ENCODE assay signal across 14 cellular contexts in the genomic region with DNA sequence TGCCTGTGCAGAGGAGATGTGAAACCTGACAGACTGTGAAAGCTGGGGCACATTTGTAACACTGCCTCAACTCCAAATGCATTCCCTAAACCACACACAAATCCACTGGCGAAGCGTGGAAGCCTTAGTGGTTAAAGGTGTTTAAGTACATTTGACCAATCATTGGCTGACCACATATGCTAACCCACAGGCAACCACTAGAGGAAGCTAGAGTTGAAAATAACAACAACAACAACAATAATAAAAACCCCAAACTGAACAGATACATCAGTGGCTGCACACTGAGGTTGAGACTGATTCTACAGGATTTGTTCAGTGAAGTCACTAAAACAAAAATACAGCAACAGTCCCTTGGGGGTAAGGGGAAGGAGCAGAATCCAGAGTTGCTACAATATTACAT.
DNase-seq lines count a peak whose midpoint lies in the region; ATAC-seq and TF ChIP-seq lines count a peak whose summit lies in the region.
"Had no signal": no experiment of that assay in that cellular context is flagged by ENCODE, and none has a peak within 500 bp of the region (broad histone marks: within the 10 kb centered on the region; RNA-seq: fewer than 3 reads in every experiment).

No MANE protein-coding gene starts in this region.

- no peak overlapping the region for H3K27ac Mint-ChIP-seq in activated CD8-positive, alpha-beta memory T cell treated with anti-CD3 and anti-CD28 coated beads, Interleukin-2, amount 10 ng/mL, durations not matched to agents 7 days and 5 days
- H3K27ac Mint-ChIP-seq in progenitor cell of endocrine pancreas = peak overlapping the region; percentile 1

- H3K36me3 Mint-ChIP-seq in activated CD8-positive, alpha-beta memory T cell treated with anti-CD3 and anti-CD28 coated beads, Interleukin-2, amount 10 ng/mL, durations not matched to agents 7 days and 5 days = no peaks in the 10 kb centered on the region
- peaks cover 3% of the 10 kb centered on the region for H3K36me3 Mint-ChIP-seq in progenitor cell of endocrine pancreas (ENCODE audit: insufficient read depth)

- POLR2A ChIA-PET in OCI-LY7 (lab: Charles Lee) = no interaction called here

- TF ChIP-seq EP300 in gastroesophageal sphincter (IDR thresholded peaks at IDR 0.05) = no peak

- H3K27me3 ChIP-seq in dorsolateral prefrontal cortex (no peaks in the 10 kb centered on the region), gastroesophageal sphincter (no peaks in the 10 kb centered on the region)

- CTCF ChIA-PET in activated CD8-positive, alpha-beta memory T cell treated with anti-CD3 and anti-CD28 coated beads, Interleukin-2, amount 10 ng/mL, durations not matched to agents 7 days and 5 days (lab: Charles Lee) = no interaction called here
- CTCF ChIA-PET in OCI-LY7 (lab: Charles Lee; ENCODE audit: unreplicated experiment) = no interaction called here

- H3K4me1 Mint-ChIP-seq in activated CD8-positive, alpha-beta memory T cell treated with anti-CD3 and anti-CD28 coated beads, Interleukin-2, amount 10 ng/mL, durations not matched to agents 7 days and 5 days = no peaks in the 10 kb centered on the region
- peaks cover 11% of the 10 kb centered on the region for H3K4me1 Mint-ChIP-seq in progenitor cell of endocrine pancreas (ENCODE audit: low read depth)

- no peaks in the 10 kb centered on the region for H3K79me2 ChIP-seq in OCI-LY7 (ENCODE audit: insufficient read depth, low read depth, low read length)

- no peak overlapping the region for H3K4me2 ChIP-seq in OCI-LY7 (ENCODE audit: low read length)

- no peak overlapping the region for H3K4me3 Mint-ChIP-seq in activated CD8-positive, alpha-beta memory T cell treated with anti-CD3 and anti-CD28 coated beads, Interleukin-2, amount 10 ng/mL, durations not matched to agents 7 days and 5 days
- no peak overlapping the region for H3K4me3 Mint-ChIP-seq in progenitor cell of endocrine pancreas (ENCODE audit: low read depth)

- no peak for TF ChIP-seq POLR2A in gastroesophageal sphincter (IDR thresholded peaks at IDR 0.05)

- no peak for ATAC-seq in activated CD8-positive, alpha-beta memory T cell treated with anti-CD3 and anti-CD28 coated beads, Interleukin-2, amount 10 ng/mL, durations not matched to agents 7 days and 5 days
- ATAC-seq in gastroesophageal sphincter = no peak

- no peaks in the 10 kb centered on the region for H4K20me1 ChIP-seq in OCI-LY7 (ENCODE audit: insufficient read depth, low read length)

- H3K27ac ChIP-seq in OCI-LY7 (ENCODE audit: low read depth, low read length, poor library complexity, severe bottlenecking) (no peak overlapping the region), dorsolateral prefrontal cortex (peak overlapping the region in 6 of 59 donors; percentile 3 to 49 (median 21)), gastroesophageal sphincter (no peak overlapping the region), coronary artery (no peak overlapping the region)

- H3K27me3 Mint-ChIP-seq in activated CD8-positive, alpha-beta memory T cell treated with anti-CD3 and anti-CD28 coated beads, Interleukin-2, amount 10 ng/mL, durations not matched to agents 7 days and 5 days = peaks cover 8% of the 10 kb centered on the region
- H3K27me3 Mint-ChIP-seq in progenitor cell of endocrine pancreas = no peaks in the 10 kb centered on the region

- H3K9me3 ChIP-seq in OCI-LY7 (ENCODE audit: low read length) (no peaks in the 10 kb centered on the region), gastroesophageal sphincter (peaks cover 0 to 8% (median 0%) of the 10 kb centered on the region in 3 donors)

- intact Hi-C loops in OCI-LY7 (cut with micrococcal nuclease; ENCODE audit: unreplicated experiment) (no loop called here), dorsolateral prefrontal cortex (cut with DNase I) (no loop called here)

- H3K4me1 ChIP-seq in OCI-LY7 (ENCODE audit: insufficient read depth, low read length, poor library complexity, severe bottlenecking) (no peaks in the 10 kb centered on the region), gastroesophageal sphincter (no peaks in the 10 kb centered on the region)

- no TSS peak for BruUV-seq in OCI-LY7 (replicated peaks; lab: Mats Ljungman, UMichigan)

- H3K36me3 ChIP-seq in OCI-LY7 (ENCODE audit: insufficient read depth, low read length) = no peaks in the 10 kb centered on the region
- peaks cover 0 to 9% of the 10 kb centered on the region in 2 donors for H3K36me3 ChIP-seq in gastroesophageal sphincter

- H3K4me3 ChIP-seq in OCI-LY7 (ENCODE audit: low read depth, low read length, poor library complexity, severe bottlenecking) (no peak overlapping the region), dorsolateral prefrontal cortex (no peak overlapping the region), gastroesophageal sphincter (no peak overlapping the region), coronary artery (no peak overlapping the region)

- no peaks in the 10 kb centered on the region for H3K9me2 ChIP-seq in OCI-LY7 (ENCODE audit: insufficient read depth, low read length)

- 50% methylated on average over 2 of the region's 2 CpGs for WGBS in gastroesophageal sphincter (ENCODE audit: low coverage in 1 of 2), 2 donors

- H3K9me3 Mint-ChIP-seq in activated CD8-positive, alpha-beta memory T cell treated with anti-CD3 and anti-CD28 coated beads, Interleukin-2, amount 10 ng/mL, durations not matched to agents 7 days and 5 days (ENCODE audit: low read depth) = no peaks in the 10 kb centered on the region
- H3K9me3 Mint-ChIP-seq in progenitor cell of endocrine pancreas (ENCODE audit: low read depth) = peaks cover 6% of the 10 kb centered on the region

- no peak overlapping the region for H2AFZ ChIP-seq in OCI-LY7 (ENCODE audit: low read length)

- 0 out of 2 replicates have a peak, but pooled peaks have one; percentile 26 for TF ChIP-seq CTCF in OCI-LY7 (conservative IDR thresholded peaks at IDR 0.05; ENCODE audit: low read length)
- TF ChIP-seq CTCF in dorsolateral prefrontal cortex (IDR thresholded peaks at IDR 0.05 in 54 of 56, conservative IDR thresholded peaks at IDR 0.05 in 2 of 56; ENCODE audit: low read depth in 1 of 56, partially characterized antibody in 56 of 56) = peak in 45 of 56 donors; percentile 6 to 53 (median 36)
- TF ChIP-seq CTCF in progenitor cell of endocrine pancreas (IDR thresholded peaks at IDR 0.05; ENCODE audit: unreplicated experiment) = peak; percentile 11
- TF ChIP-seq CTCF in gastroesophageal sphincter (IDR thresholded peaks at IDR 0.05) = no peak
- TF ChIP-seq CTCF in coronary artery (IDR thresholded peaks at IDR 0.05) = no peak

- DNase-seq in activated CD8-positive, alpha-beta memory T cell treated with anti-CD3 and anti-CD28 coated beads, Interleukin-2, amount 10 ng/mL, durations not matched to agents 7 days and 5 days = peak; percentile 19
- DNase-seq in activated CD8-positive, alpha-beta memory T cell treated with anti-CD3 and anti-CD28 coated beads, Interleukin-2, amount 50 U/mL, for 48 hours = no peak
- no peak for DNase-seq in OCI-LY7 (ENCODE audit: low spot score)
- peak in 1 of 10 donors; percentile 15 for DNase-seq in dorsolateral prefrontal cortex
- no peak for DNase-seq in progenitor cell of endocrine pancreas (ENCODE audit: low spot score, unreplicated experiment)
- DNase-seq in DMS153 (lab: John Stamatoyannopoulos, UW) = no peak
- no peak for DNase-seq in coronary artery (ENCODE audit: low spot score)
- DNase-seq: activated CD8-positive, alpha-beta memory T cell treated with anti-CD3 and anti-CD28 coated beads for 24 hours; NCI-H1694; NCI-H526 treated with DMSO at 0.1 percent for 48 hours; occipital lobe; SHP77 treated with DMSO at 0.1 percent for 48 hours; stimulated activated CD4-positive, alpha-beta T cell treated with anti-CD3 and anti-CD28 coated beads, Interleukin-12 subunit alpha, Interleukin-12 subunit beta, amount 100 ng/mL, for 4 hours had no signal

Comparison
In these comparisons a context has a peak if more than half of its experiments do, and no peak if none do; other contexts are left out.
1. CTCF ChIP-seq: peak in OCI-LY7 (single experiment), dorsolateral prefrontal cortex (45 of 56) and progenitor cell of endocrine pancreas (single experiment); none in gastroesophageal sphincter (0 of 4) and coronary artery (single experiment).